ENCODE assay signal across 24 cellular contexts in the genomic region with DNA sequence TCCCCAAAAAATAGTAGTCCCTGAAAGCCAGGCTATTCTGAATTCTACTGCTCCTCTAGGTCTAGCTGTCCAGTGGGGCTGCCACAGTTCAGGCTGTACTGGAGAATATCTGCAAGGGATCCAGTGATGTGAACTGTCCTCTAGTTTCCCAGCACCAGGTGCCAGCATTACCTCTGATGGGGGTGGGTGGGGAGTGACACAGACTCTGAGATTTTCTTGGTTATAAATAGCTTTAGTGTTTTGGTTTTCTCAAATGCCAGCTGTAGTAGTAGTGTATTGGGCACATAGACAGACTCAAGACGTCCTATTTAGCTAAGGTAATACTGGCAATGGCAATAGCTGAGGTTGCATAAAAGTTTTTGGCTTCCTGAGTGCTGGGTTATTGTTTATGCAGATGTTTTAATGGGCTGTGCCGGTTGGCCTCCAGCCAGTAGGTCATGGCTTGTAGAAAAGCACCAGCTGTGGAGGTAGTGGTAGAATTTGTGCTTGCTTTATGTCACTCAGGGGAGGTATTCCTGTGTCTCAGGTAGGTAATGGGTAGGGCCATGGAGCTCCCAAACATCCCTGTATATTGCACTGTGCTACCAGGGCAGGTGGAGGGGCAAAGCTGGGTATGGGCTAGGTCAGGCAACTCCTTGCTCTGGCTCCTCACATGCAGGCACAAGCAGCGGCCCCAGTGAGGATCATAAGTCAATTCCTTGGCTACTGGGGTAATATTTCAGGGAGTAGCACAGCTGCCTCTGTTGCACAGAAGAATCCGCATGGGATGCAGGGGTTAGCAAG.
DNase-seq lines count a peak whose midpoint lies in the region; ATAC-seq and TF ChIP-seq lines count a peak whose summit lies in the region.
"Had no signal": no experiment of that assay in that cellular context is flagged by ENCODE, and none has a peak within 500 bp of the region (broad histone marks: within the 10 kb centered on the region; RNA-seq: fewer than 3 reads in every experiment).

No MANE protein-coding gene starts in this region.

- H3K79me2 ChIP-seq in mammary epithelial cell (ENCODE audit: insufficient read depth, low read length) (no peaks in the 10 kb centered on the region), MM.1S (ENCODE audit: low read length) (no peaks in the 10 kb centered on the region)

- H3K4me3 Mint-ChIP-seq in MCF 10A (ENCODE audit: unreplicated experiment) (no peak overlapping the region), CD14-positive monocyte (no peak overlapping the region)
- no peak overlapping the region for H3K4me3 Mint-ChIP-seq in stimulated activated effector memory CD8-positive, alpha-beta T cell treated with anti-CD3 and anti-CD28 coated beads, Interleukin-12 subunit alpha, Interleukin-12 subunit beta, amount 100 ng/mL, for 72 hours
- H3K4me3 Mint-ChIP-seq: CD4-positive, CD25-positive, alpha-beta regulatory T cell; IgD-negative memory B cell had no signal

- H3K36me3 ChIP-seq in mammary epithelial cell (ENCODE audit: insufficient read depth, low read length) = no peaks in the 10 kb centered on the region
- H3K36me3 ChIP-seq in MM.1S (replicated peaks; ENCODE audit: insufficient read depth, low read length) = no peaks in the 10 kb centered on the region
- H3K36me3 ChIP-seq in gastroesophageal sphincter = no peaks in the 10 kb centered on the region
- H3K36me3 ChIP-seq: BE2C had no signal

- intact Hi-C loops in MCF 10A (cut with micrococcal nuclease) (no loop called here), mammary epithelial cell (cut with micrococcal nuclease) (loop anchor here (2.0 to 5.0 kb wide), 3 partner anchors 40 to 342 kb away; no protein-coding TSS in a partner anchor), CD14-positive monocyte (cut with micrococcal nuclease) (no loop called here)

- H3K27ac Mint-ChIP-seq in MCF 10A (ENCODE audit: low read depth, unreplicated experiment) = no peak overlapping the region
- no peak overlapping the region for H3K27ac Mint-ChIP-seq in stimulated activated effector memory CD8-positive, alpha-beta T cell treated with anti-CD3 and anti-CD28 coated beads, Interleukin-12 subunit alpha, Interleukin-12 subunit beta, amount 100 ng/mL, for 72 hours
- no peak overlapping the region for H3K27ac Mint-ChIP-seq in CD14-positive monocyte
- H3K27ac Mint-ChIP-seq: CD4-positive, CD25-positive, alpha-beta regulatory T cell; IgD-negative memory B cell had no signal

- H4K20me1 ChIP-seq in mammary epithelial cell (ENCODE audit: insufficient read depth, low read length) = no peaks in the 10 kb centered on the region
- H4K20me1 ChIP-seq in MM.1S (ENCODE audit: insufficient read depth, low read length) = no peaks in the 10 kb centered on the region

- DNase-seq in MCF 10A (ENCODE audit: unreplicated experiment) (peak; percentile 42), mammary epithelial cell (no peak), MM.1S (peak; percentile 82), NCI-H226 (no peak), CD14-positive monocyte (ENCODE audit: low spot score) (no peak)
- DNase-seq in stimulated activated effector memory CD8-positive, alpha-beta T cell treated with anti-CD3 and anti-CD28 coated beads, Interleukin-12 subunit alpha, Interleukin-12 subunit beta, amount 100 ng/mL, for 72 hours (ENCODE audit: low spot score in 2 of 2) = no peak
- DNase-seq: 8988T; ACHN; BE2C; CD4-positive, CD25-positive, alpha-beta regulatory T cell; COR-L47; DMS79; GDM1; MV-4-11; NCI-H2029; NCI-H526 treated with DMSO at 0.1 percent for 48 hours; SK-N-SH had no signal

- TF ChIP-seq CTCF in MCF 10A (IDR thresholded peaks at IDR 0.05; ENCODE audit: unreplicated experiment) (no peak), mammary epithelial cell (conservative IDR thresholded peaks at IDR 0.05 in 1 of 2, IDR thresholded peaks at IDR 0.05 in 1 of 2; ENCODE audit: extremely low read depth in 1 of 2, insufficient read depth in 1 of 2, low read depth in 1 of 2, low read length in 2 of 2) (no peak), MM.1S (IDR thresholded peaks at IDR 0.05; ENCODE audit: low read length) (no peak), gastroesophageal sphincter (IDR thresholded peaks at IDR 0.05) (no peak), CD14-positive monocyte (IDR thresholded peaks at IDR 0.05) (no peak)

- H3K9me3 ChIP-seq in mammary epithelial cell (replicated peaks; ENCODE audit: insufficient read depth, low read length) (no peaks in the 10 kb centered on the region), MM.1S (replicated peaks; ENCODE audit: insufficient read depth, low read length) (no peaks in the 10 kb centered on the region), gastroesophageal sphincter (no peaks in the 10 kb centered on the region)
- H3K9me3 ChIP-seq: BE2C, SK-N-SH had no signal

- H3K4me1 ChIP-seq in mammary epithelial cell (ENCODE audit: insufficient read depth, low read length) = no peaks in the 10 kb centered on the region
- peaks cover 15% of the 10 kb centered on the region; the same call in 1 of the 2 replicates for H3K4me1 ChIP-seq in MM.1S (ENCODE audit: low read length)
- H3K4me1 ChIP-seq in gastroesophageal sphincter = no peaks in the 10 kb centered on the region
- H3K4me1 ChIP-seq: BE2C had no signal

- H3K27ac ChIP-seq in mammary epithelial cell (ENCODE audit: insufficient read depth, low read depth, low read length) (no peak overlapping the region), MM.1S (ENCODE audit: low read length) (peak overlapping the region; percentile 12; the same call in 1 of the 2 replicates), gastroesophageal sphincter (no peak overlapping the region)
- H3K27ac ChIP-seq: HL-60, KMS-11 had no signal

- H3K4me2 ChIP-seq in mammary epithelial cell (ENCODE audit: insufficient read depth, low read depth, low read length) (no peak overlapping the region), MM.1S (ENCODE audit: low read depth, low read length) (no peak overlapping the region)
- H3K4me2 ChIP-seq: KMS-11, SK-N-SH had no signal

- BruUV-seq in MCF 10A (replicated peaks; lab: Mats Ljungman, UMichigan) (no TSS peak), mammary epithelial cell (replicated peaks; lab: Mats Ljungman, UMichigan) (no TSS peak)

- H3K4me1 Mint-ChIP-seq in MCF 10A (ENCODE audit: insufficient read depth, unreplicated experiment) (peaks cover 5% of the 10 kb centered on the region), CD14-positive monocyte (no peaks in the 10 kb centered on the region)
- no peaks in the 10 kb centered on the region for H3K4me1 Mint-ChIP-seq in stimulated activated effector memory CD8-positive, alpha-beta T cell treated with anti-CD3 and anti-CD28 coated beads, Interleukin-12 subunit alpha, Interleukin-12 subunit beta, amount 100 ng/mL, for 72 hours
- H3K4me1 Mint-ChIP-seq: CD4-positive, CD25-positive, alpha-beta regulatory T cell had no signal

- in situ Hi-C loops in mammary epithelial cell (cut with MboI; ENCODE audit: low sequenced_read_pairs in 2 of 2) = no loop called here

- H3K27me3 ChIP-seq in mammary epithelial cell (ENCODE audit: insufficient read depth, low read length) (peaks cover 2% of the 10 kb centered on the region), MM.1S (replicated peaks; ENCODE audit: insufficient read depth, low read length) (no peaks in the 10 kb centered on the region), gastroesophageal sphincter (no peaks in the 10 kb centered on the region)
- H3K27me3 ChIP-seq: BE2C had no signal

- POLR2A ChIA-PET in MCF 10A (lab: Yijun Ruan, JAX) = interaction anchor here (0.6 to 1.2 kb wide), 2 partner anchors 16 to 25 kb away, joined by 3 read pairs; no protein-coding TSS in a partner anchor

- H3K36me3 Mint-ChIP-seq in MCF 10A (ENCODE audit: insufficient read depth, unreplicated experiment) (no peaks in the 10 kb centered on the region), CD14-positive monocyte (no peaks in the 10 kb centered on the region)
- H3K36me3 Mint-ChIP-seq in stimulated activated effector memory CD8-positive, alpha-beta T cell treated with anti-CD3 and anti-CD28 coated beads, Interleukin-12 subunit alpha, Interleukin-12 subunit beta, amount 100 ng/mL, for 72 hours = no peaks in the 10 kb centered on the region
- H3K36me3 Mint-ChIP-seq: CD4-positive, CD25-positive, alpha-beta regulatory T cell; IgD-negative memory B cell had no signal

- H2AFZ ChIP-seq in mammary epithelial cell (ENCODE audit: low read depth, low read length) (no peak overlapping the region), MM.1S (ENCODE audit: low read length) (no peak overlapping the region)

- H3K4me3 ChIP-seq in mammary epithelial cell (replicated peaks in 1 of 3; ENCODE audit: insufficient read depth in 1 of 3, low read depth in 2 of 3, low read length in 3 of 3) = no peak overlapping the region
- no peak overlapping the region for H3K4me3 ChIP-seq in MM.1S (ENCODE audit: low read length)
- no peak overlapping the region for H3K4me3 ChIP-seq in gastroesophageal sphincter
- H3K4me3 ChIP-seq: GM12878 had no signal

- H3K9me2 ChIP-seq in MM.1S (replicated peaks; ENCODE audit: insufficient read depth, low read length) = no peaks in the 10 kb centered on the region
- H3K9me2 ChIP-seq: SK-N-SH had no signal

- no peak overlapping the region for H3K9ac ChIP-seq in mammary epithelial cell (ENCODE audit: insufficient read depth, low read length)
- H3K9ac ChIP-seq in MM.1S (ENCODE audit: low read length) = no peak overlapping the region
- H3K9ac ChIP-seq: KMS-11, SK-N-SH had no signal

- dilution Hi-C loops in mammary epithelial cell (cut with HindIII; ENCODE audit: low sequenced_read_pairs) = no loop called here

- ATAC-seq in gastroesophageal sphincter (peak; percentile 22), GM21528 (IDR thresholded peaks at IDR 0.05; ENCODE audit: low FRiP score, unreplicated experiment) (no peak)
- peak; percentile 11 for ATAC-seq in stimulated activated effector memory CD8-positive, alpha-beta T cell treated with anti-CD3 and anti-CD28 coated beads, Interleukin-12 subunit alpha, Interleukin-12 subunit beta, amount 100 ng/mL, for 72 hours
- ATAC-seq: GM12878, Panc1 had no signal

- CTCF ChIA-PET in MCF 10A (lab: Yijun Ruan, JAX) (interaction anchor here (0.7 to 1.8 kb wide), 3 partner anchors 11 to 603 kb away, joined by 3 to 5 read pairs (median 3); no protein-coding TSS in a partner anchor), mammary epithelial cell (lab: Charles Lee; ENCODE audit: low non-redundant PET) (no interaction called here)

- 84% methylated on average over 3 of the region's 4 CpGs for WGBS in mammary epithelial cell (ENCODE audit: low coverage, missing lambda C conversion rate)
- WGBS in gastroesophageal sphincter (ENCODE audit: low coverage in 1 of 2), 2 donors = 40 to 44% methylated on average over 1 to 2 of the region's 4 CpGs

- H3F3A ChIP-seq in MM.1S (ENCODE audit: insufficient read depth, low read length) = no peaks in the 10 kb centered on the region

- TF ChIP-seq POLR2A in gastroesophageal sphincter (IDR thresholded peaks at IDR 0.05) = no peak

- no peaks in the 10 kb centered on the region for H3K27me3 Mint-ChIP-seq in MCF 10A (ENCODE audit: insufficient read depth, unreplicated experiment)
- peaks cover 0 to 1% (median 0%) of the 10 kb centered on the region in 3 donors for H3K27me3 Mint-ChIP-seq in CD14-positive monocyte (ENCODE audit: low read depth in 3 of 3)
- H3K27me3 Mint-ChIP-seq: CD4-positive, CD25-positive, alpha-beta regulatory T cell; IgD-negative memory B cell had no signal

- H3K9me3 Mint-ChIP-seq in MCF 10A (ENCODE audit: unreplicated experiment) (no peaks in the 10 kb centered on the region), CD14-positive monocyte (peaks cover 0 to 8% (median 4%) of the 10 kb centered on the region in 7 donors)
- peaks cover 22% of the 10 kb centered on the region for H3K9me3 Mint-ChIP-seq in stimulated activated effector memory CD8-positive, alpha-beta T cell treated with anti-CD3 and anti-CD28 coated beads, Interleukin-12 subunit alpha, Interleukin-12 subunit beta, amount 100 ng/mL, for 72 hours

- TF ChIP-seq EP300 in gastroesophageal sphincter (IDR thresholded peaks at IDR 0.05) = no peak

Comparison
In these comparisons a context has a peak if more than half of its experiments do, and no peak if none do; other contexts are left out.
1. DNase-seq: peak in MCF 10A (single experiment) and MM.1S (single experiment); none in mammary epithelial cell (single experiment), stimulated activated effector memory CD8-positive, alpha-beta T cell treated with anti-CD3 and anti-CD28 coated beads, Interleukin-12 subunit alpha, Interleukin-12 subunit beta, amount 100 ng/mL, for 72 hours (0 of 2), NCI-H226 (single experiment) and CD14-positive monocyte (single experiment).